Comparison of ENCODE assay signal across 9 cellular contexts in the genomic region with DNA sequence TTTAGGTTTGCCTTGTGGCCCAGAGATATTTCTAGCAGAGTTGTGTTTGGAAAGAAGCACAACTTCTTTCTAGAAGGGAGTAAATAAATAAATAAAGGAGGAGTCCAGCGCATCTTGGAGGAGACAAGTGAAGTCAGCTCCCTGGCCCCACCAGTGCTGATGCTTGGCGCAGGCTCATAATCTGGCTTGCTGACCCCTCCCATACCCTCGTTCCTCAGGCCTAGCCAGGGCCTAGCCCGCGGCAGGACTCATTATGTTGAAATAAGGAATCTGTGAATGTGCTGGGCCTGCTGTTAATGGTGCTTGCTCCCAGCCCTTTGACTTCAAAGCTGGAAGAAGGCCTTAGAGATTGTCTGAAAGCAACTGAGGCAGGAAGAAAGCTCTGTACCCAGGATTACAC. TPM values are rescaled to one million over a fixed set of nuclear protein-coding genes. Genes with fewer than 3 reads are reported as not detected.
DNase-seq lines count a peak whose midpoint lies in the region; ATAC-seq, FAIRE-seq and TF ChIP-seq lines count a peak whose summit lies in the region.
"Had no signal": no experiment of that assay in that cellular context is flagged by ENCODE, and none has a peak within 500 bp of the region (broad histone marks: within the 10 kb centered on the region; RNA-seq: fewer than 3 reads in every experiment).

No MANE protein-coding gene starts in this region.

- no peak for FAIRE-seq in frontal cortex (lab: Jason Lieb, UNC)

- H3K36me3 ChIP-seq in HCT116 (ENCODE audit: control insufficient read depth in 1 of 2, insufficient read depth in 2 of 2, low read length in 2 of 2) (no peaks in the 10 kb centered on the region), hepatocyte (replicated peaks; ENCODE audit: insufficient read depth, low read depth) (no peaks in the 10 kb centered on the region), skeletal muscle tissue (ENCODE audit: control insufficient read depth in 3 of 3, insufficient read depth in 3 of 3, low read length in 3 of 3) (no peaks in the 10 kb centered on the region)

- BruUV-seq in HCT116 (replicated peaks; lab: Mats Ljungman, UMichigan), result no TSS peak

- WGBS in adipose tissue, 3 donors, result 56 to 57% (median 56%) methylated on average over 5 of the region's 5 CpGs
- WGBS in hepatocyte (ENCODE audit: low lambda C conversion rate, missing lambda C conversion rate), result 58% methylated on average over 5 of the region's 5 CpGs

- TF ChIP-seq CTCF in HCT116 (IDR thresholded peaks at IDR 0.05 in 2 of 3, conservative IDR thresholded peaks at IDR 0.05 in 1 of 3; ENCODE audit: borderline replicate concordance in 1 of 3, insufficient read depth in 1 of 3, low read depth in 2 of 3, low read length in 2 of 3), result no peak
- no peak for TF ChIP-seq CTCF in hepatocyte (IDR thresholded peaks at IDR 0.05; ENCODE audit: poor library complexity)

- DNase-seq in HCT116 (ENCODE audit: low read depth, low spot score), result no peak
- peak; percentile 49 for DNase-seq in hepatocyte (ENCODE audit: low spot score)
- DNase-seq in NCI-H1105 treated with DMSO at 0.1 percent for 48 hours (lab: John Stamatoyannopoulos, UW), result no peak
- DNase-seq in frontal cortex (ENCODE audit: low spot score in 2 of 2), result no peak
- DNase-seq in stimulated activated CD4-positive, alpha-beta T cell treated with anti-CD3 and anti-CD28 coated beads, Interleukin-15, amount 100 ng/mL, for 24 hours, result no peak
- no peak for DNase-seq in activated CD4-positive, CD25-positive, alpha-beta regulatory T cell treated with anti-CD3 and anti-CD28 coated beads, Interleukin-2, amount 50 U/mL, for 72 hours
- DNase-seq: NCI-H2107 had no signal

- CTCF ChIA-PET in HCT116 (lab: Charles Lee), result interaction anchor here (1.0 kb wide), 1 partner anchor 67 kb away, joined by 3 read pairs; no protein-coding TSS in a partner anchor

- no peaks in the 10 kb centered on the region for H3K27me3 ChIP-seq in HCT116 (ENCODE audit: insufficient read depth, low read length)
- no peaks in the 10 kb centered on the region for H3K27me3 ChIP-seq in hepatocyte
- H3K27me3 ChIP-seq in skeletal muscle tissue (ENCODE audit: control insufficient read depth in 3 of 3, insufficient read depth in 3 of 3, low read length in 3 of 3), result no peaks in the 10 kb centered on the region

- H3K4me3 ChIP-seq in HCT116 (replicated peaks in 1 of 2; ENCODE audit: low read depth in 1 of 2, low read length in 2 of 2) (peak overlapping the region in 1 of 2 experiments; percentile 20; a peak in 2 of 4 replicates), hepatocyte (no peak overlapping the region), skeletal muscle tissue (ENCODE audit: low read length in 3 of 3) (peak overlapping the region in 1 of 3 donors; percentile 29)

- H2AFZ ChIP-seq in HCT116 (ENCODE audit: low read depth, low read length, poor library complexity, severe bottlenecking) (no peak overlapping the region), hepatocyte (no peak overlapping the region)

- H3K79me2 ChIP-seq in HCT116 (ENCODE audit: insufficient read depth, low read length), result peaks cover 30% of the 10 kb centered on the region
- peaks cover 67% of the 10 kb centered on the region for H3K79me2 ChIP-seq in hepatocyte

- H4K20me1 ChIP-seq in HCT116 (ENCODE audit: insufficient read depth) (no peaks in the 10 kb centered on the region), hepatocyte (ENCODE audit: insufficient read depth, poor library complexity, severe bottlenecking) (peaks cover 8% of the 10 kb centered on the region)

- H3K9ac ChIP-seq in HCT116 (ENCODE audit: low read length) (peak overlapping the region; percentile 8), skeletal muscle tissue (ENCODE audit: low read depth in 1 of 3, low read length in 3 of 3) (peak overlapping the region in 1 of 3 donors; percentile 45)

- intact Hi-C loops in HCT116 (cut with micrococcal nuclease), result loop anchor here (5.0 kb wide), 1 partner anchor 68 kb away; no protein-coding TSS in a partner anchor

- no peak for TF ChIP-seq RAD21 in HCT116 (IDR thresholded peaks at IDR 0.05; ENCODE audit: low read depth)

- POLR2A ChIA-PET in HCT116 (lab: Charles Lee), result interaction anchor here (1.0 kb wide), 1 partner anchor 13 kb away, joined by 3 read pairs; no protein-coding TSS in a partner anchor

- peak overlapping the region; percentile 17; the same call in 1 of the 2 replicates for H3K27ac ChIP-seq in HCT116 (ENCODE audit: low read depth, low read length)
- H3K27ac ChIP-seq in adipose tissue (ENCODE audit: low read depth, low read length), result peak overlapping the region; percentile 25
- peak overlapping the region; percentile 87 for H3K27ac ChIP-seq in hepatocyte
- peak overlapping the region; percentile 67 for H3K27ac ChIP-seq in skeletal muscle tissue (ENCODE audit: low read depth, low read length)

- H3K9me3 ChIP-seq in HCT116 (ENCODE audit: control insufficient read depth in 1 of 2, insufficient read depth in 1 of 2, low read depth in 1 of 2, low read length in 2 of 2), result no peaks in the 10 kb centered on the region
- no peaks in the 10 kb centered on the region for H3K9me3 ChIP-seq in hepatocyte (ENCODE audit: low read depth)
- no peaks in the 10 kb centered on the region for H3K9me3 ChIP-seq in skeletal muscle tissue (ENCODE audit: control insufficient read depth in 3 of 3, low read length in 3 of 3)

- no peaks in the 10 kb centered on the region for H3K9me2 ChIP-seq in HCT116 (ENCODE audit: insufficient read depth)
- H3K9me2 ChIP-seq in hepatocyte (replicated peaks; ENCODE audit: insufficient read depth), result no peaks in the 10 kb centered on the region

- RAD21 ChIA-PET in HCT116 (lab: Charles Lee; ENCODE audit: low non-redundant PET in 1 of 2, low total read pairs in 2 of 2, uncharacterized antibody in 2 of 2, unreplicated experiment in 2 of 2), result no interaction called here

- TF ChIP-seq POLR2A in HCT116 (IDR thresholded peaks at IDR 0.05; ENCODE audit: borderline replicate concordance, extremely low read depth, insufficient read depth, insufficient read length), result no peak

- H3K4me1 ChIP-seq in HCT116 (ENCODE audit: control insufficient read depth in 1 of 2, insufficient read depth in 2 of 2, low read length in 2 of 2) (peaks cover 38 to 66% of the 10 kb centered on the region in 2 experiments), hepatocyte (ENCODE audit: insufficient read depth) (peaks cover 44% of the 10 kb centered on the region), skeletal muscle tissue (ENCODE audit: control insufficient read depth in 3 of 3, insufficient read depth in 3 of 3, low read length in 3 of 3) (peaks cover 40 to 57% (median 52%) of the 10 kb centered on the region in 3 donors)

- no peak for ATAC-seq in HCT116

- H3K4me2 ChIP-seq in HCT116 (ENCODE audit: low read length), result peak overlapping the region; percentile 91
- peak overlapping the region; percentile 89 for H3K4me2 ChIP-seq in hepatocyte

TF ChIP-seq in HCT116, 20 proteins besides CTCF, POLR2A, EP300 and RAD21:
- TF ChIP-seq JUND (IDR thresholded peaks at IDR 0.05), result no peak
- no peak for TF ChIP-seq SP1 (IDR thresholded peaks at IDR 0.05; ENCODE audit: low read depth)
- no peak for TF ChIP-seq EGR1 (IDR thresholded peaks at IDR 0.05; ENCODE audit: low read depth)
- TF ChIP-seq EZH2phosphoT487 (IDR thresholded peaks at IDR 0.05; ENCODE audit: borderline replicate concordance), result no peak
- TF ChIP-seq CEBPB (IDR thresholded peaks at IDR 0.05; ENCODE audit: low read depth), result no peak
- no peak for TF ChIP-seq ELF1 (IDR thresholded peaks at IDR 0.05; ENCODE audit: borderline replicate concordance, low read depth)
TF ChIP-seq in HCT116: peak in this region for 0.

RNA-seq across cellular contexts. Expression of a gene that starts 3.1 kb away (rescaled TPM):
- total RNA-seq in HCT116 (2021; ENCODE audit: unreplicated experiment), result 10.0 TPM
- 7.8 and 8.9 TPM in 2 replicates for polyA plus RNA-seq in HCT116 (2012)
- polyA plus RNA-seq in adipose tissue, result 10 to 100 TPM in 1 of 3 donors, 1 to 10 TPM in 2; 4.5 to 75.8 (median 4.9) TPM
- 14.2 and 17.2 TPM in 2 replicates for total RNA-seq in hepatocyte
- polyA plus RNA-seq in hepatocyte, result 14.5 and 19.7 TPM in 2 replicates
- total RNA-seq in skeletal muscle tissue, result 3.7 TPM
- total RNA-seq in frontal cortex, result 6.5 TPM

Comparison
In these comparisons a context has a peak if more than half of its experiments do, and no peak if none do; other contexts are left out.
1. H3K27ac ChIP-seq: peak in every context shown above with its lines; median percentile 87 in hepatocyte; 67 in skeletal muscle tissue; 25 in adipose tissue; 17 in HCT116.